ENCODE assay signal across 18 cellular contexts in genomic region chr6:168906251-168906845, GRCh38.
"Had no signal": no experiment of that assay in that cellular context is flagged by ENCODE, and none has a peak within 500 bp of the region (broad histone marks: within the 10 kb centered on the region; RNA-seq: fewer than 3 reads in every experiment).

No MANE protein-coding gene starts in this region.

- H3K36me3 Mint-ChIP-seq: activated CD4-positive, alpha-beta memory T cell treated with anti-CD3 and anti-CD28 coated beads for 36 hours; activated naive CD8-positive, alpha-beta T cell treated with anti-CD3 and anti-CD28 coated beads, Interleukin-2, amount 10 ng/mL, durations not matched to agents 7 days and 5 days; naive B cell had no signal

- H3K27ac ChIP-seq: heart right ventricle, prostate gland, right lobe of liver had no signal

- H3K4me3 ChIP-seq: heart right ventricle, prostate gland, right lobe of liver had no signal

- H3K4me1 ChIP-seq: heart right ventricle, prostate gland, right lobe of liver had no signal

- H3K4me1 Mint-ChIP-seq: naive B cell had no signal

- H3K27ac Mint-ChIP-seq: activated CD4-positive, alpha-beta memory T cell treated with anti-CD3 and anti-CD28 coated beads for 36 hours; activated naive CD8-positive, alpha-beta T cell treated with anti-CD3 and anti-CD28 coated beads, Interleukin-2, amount 10 ng/mL, durations not matched to agents 7 days and 5 days had no signal

- H3K27me3 Mint-ChIP-seq: activated CD4-positive, alpha-beta memory T cell treated with anti-CD3 and anti-CD28 coated beads for 36 hours; activated naive CD8-positive, alpha-beta T cell treated with anti-CD3 and anti-CD28 coated beads, Interleukin-2, amount 10 ng/mL, durations not matched to agents 7 days and 5 days had no signal

- FAIRE-seq: bronchial epithelial cell, frontal cortex, kidney, urothelium cell line had no signal

- DNase-seq: activated CD4-positive, alpha-beta memory T cell treated with anti-CD3 and anti-CD28 coated beads for 36 hours; activated effector memory CD4-positive, alpha-beta T cell treated with anti-CD3 and anti-CD28 coated beads, Interleukin-2, amount 50 U/mL, for 16 hours; activated naive CD8-positive, alpha-beta T cell treated with anti-CD3 and anti-CD28 coated beads, Interleukin-2, amount 10 ng/mL, durations not matched to agents 7 days and 5 days; activated T-cell treated with anti-CD3 and anti-CD28 coated beads, Interleukin-2, amount 50 U/mL, for 4 hours; anterior cingulate cortex; heart right ventricle; kidney; left ventricle myocardium superior; mesenchymal stem cell; naive B cell; right lobe of liver; stimulated activated CD4-positive, alpha-beta T cell treated with anti-CD3 and anti-CD28 coated beads, Interleukin-12 subunit alpha, Interleukin-12 subunit beta, amount 100 ng/mL, for 4 hours; stimulated activated naive CD4-positive, alpha-beta T cell treated with Interleukin-2 at 50 U/mL for 16 hours; T1000 had no signal

- H3K27me3 ChIP-seq: right lobe of liver had no signal

- H3K36me3 ChIP-seq: heart right ventricle, prostate gland, right lobe of liver had no signal

- H3K9me3 ChIP-seq: prostate gland, right lobe of liver had no signal

- H3K9me3 Mint-ChIP-seq: activated CD4-positive, alpha-beta memory T cell treated with anti-CD3 and anti-CD28 coated beads for 36 hours; activated T-cell treated with anti-CD3 and anti-CD28 coated beads, Interleukin-2, amount 50 U/mL, for 4 hours had no signal

- ATAC-seq: left ventricle myocardium superior had no signal

- H3K4me3 Mint-ChIP-seq: activated CD4-positive, alpha-beta memory T cell treated with anti-CD3 and anti-CD28 coated beads for 36 hours; activated naive CD8-positive, alpha-beta T cell treated with anti-CD3 and anti-CD28 coated beads, Interleukin-2, amount 10 ng/mL, durations not matched to agents 7 days and 5 days; activated T-cell treated with anti-CD3 and anti-CD28 coated beads, Interleukin-2, amount 50 U/mL, for 4 hours; naive B cell had no signal
